31 cellular contexts compared by ENCODE assay signal in the genomic region with DNA sequence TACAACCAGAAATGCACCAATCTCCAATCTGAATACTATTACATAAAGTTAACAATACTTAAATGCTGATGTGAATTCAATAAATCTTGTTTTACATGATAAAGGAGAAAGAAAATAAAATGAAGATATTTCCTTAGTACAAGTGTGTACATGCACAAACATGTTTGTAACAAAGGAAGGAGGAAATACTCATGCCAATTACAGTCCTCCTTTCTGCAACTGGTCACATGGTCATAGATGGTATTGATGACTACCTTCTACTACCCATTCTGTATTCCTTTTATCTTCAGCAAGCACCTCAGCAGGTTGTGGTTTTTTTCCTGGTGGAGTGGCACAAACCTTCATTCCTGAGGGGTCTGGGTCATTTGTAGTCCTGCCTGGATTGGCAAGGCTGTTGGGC.
"Had no signal": no experiment of that assay in that cellular context is flagged by ENCODE, and none has a peak within 500 bp of the region (broad histone marks: within the 10 kb centered on the region; RNA-seq: fewer than 3 reads in every experiment).

No MANE protein-coding gene starts in this region.

- H3K9me3 ChIP-seq: body of pancreas had no signal

- H3K4me1 ChIP-seq: adrenal gland, body of pancreas had no signal

- H3K27me3 ChIP-seq: adrenal gland, body of pancreas, brain microvascular endothelial cell had no signal

- H3K4me3 ChIP-seq: adrenal gland, body of pancreas had no signal

- DNase-seq: activated B cell treated with CpG ODN at 0.5 μM for 24 hours; activated CD4-positive, alpha-beta memory T cell treated with anti-CD3 and anti-CD28 coated beads for 36 hours; activated CD4-positive, alpha-beta T cell treated with anti-CD3 and anti-CD28 coated beads for 4 hours; activated CD4-positive, alpha-beta T cell treated with anti-CD3 and anti-CD28 coated beads, Interleukin-2, amount 10 ng/mL, durations not matched to agents 24 days and 14 days; activated CD4-positive, alpha-beta T cell treated with anti-CD3 and anti-CD28 coated beads, Interleukin-2, amount 50 U/mL, for 1 hour; activated CD4-positive, alpha-beta T cell treated with anti-CD3 and anti-CD28 coated beads, Interleukin-2, amount 50 U/mL, for 4 hours; activated CD4-positive, CD25-positive, alpha-beta regulatory T cell treated with anti-CD3 and anti-CD28 coated beads, Interleukin-2, amount 50 U/mL, for 72 hours; activated CD8-positive, alpha-beta memory T cell treated with anti-CD3 and anti-CD28 coated beads, Interleukin-2, amount 50 U/mL, for 4 hours; activated CD8-positive, alpha-beta T cell treated with anti-CD3 and anti-CD28 coated beads for 36 hours; activated effector memory CD4-positive, alpha-beta T cell treated with anti-CD3 and anti-CD28 coated beads, Interleukin-2, amount 50 U/mL, for 16 hours; activated gamma-delta T cell treated with Interleukin-2 at 50 U/mL for 16 hours; activated naive CD4-positive, alpha-beta T cell; activated naive CD4-positive, alpha-beta T cell treated with anti-CD3 and anti-CD28 coated beads for 36 hours; activated naive CD4-positive, alpha-beta T cell treated with anti-CD3 and anti-CD28 coated beads, Interleukin-2, amount 50 U/mL, for 16 hours; activated naive CD8-positive, alpha-beta T cell treated with anti-CD3 and anti-CD28 coated beads for 36 hours; activated T-cell treated with anti-CD3 and anti-CD28 coated beads for 4 hours; activated T-cell treated with anti-CD3 and anti-CD28 coated beads, Interleukin-2, amount 50 U/mL, for 1 hour; activated T-cell treated with anti-CD3 and anti-CD28 coated beads, Interleukin-2, amount 50 U/mL, for 4 hours; activated T-cell treated with anti-CD3 and anti-CD28 coated beads, Interleukin-2, amount 50 U/mL, for 72 hours; adrenal gland; amniotic stem cell; aorta; body of pancreas; brain microvascular endothelial cell; central memory CD4-positive, alpha-beta T cell; T-helper 1 cell; T-helper 2 cell; T-helper 9 cell had no signal

- H3K27ac ChIP-seq: adrenal gland, body of pancreas, brain microvascular endothelial cell, VCaP had no signal

- H3K36me3 ChIP-seq: adrenal gland, brain microvascular endothelial cell had no signal

- FAIRE-seq: astrocyte, TTC549 had no signal
